ENCODE assay signal across 17 cellular contexts in genomic region chr18:76722224-76723061, GRCh38.
"Had no signal": no experiment of that assay in that cellular context is flagged by ENCODE, and none has a peak within 500 bp of the region (broad histone marks: within the 10 kb centered on the region; RNA-seq: fewer than 3 reads in every experiment).

No MANE protein-coding gene starts in this region.

- H3K27ac Mint-ChIP-seq: nephron progenitor cell had no signal

- H3K9ac ChIP-seq: parathyroid adenoma, SK-N-SH had no signal

- H3K4me3 Mint-ChIP-seq: nephron progenitor cell had no signal

- H3K36me3 ChIP-seq: adrenal gland, right atrium auricular region, uterus had no signal

- H3K4me1 ChIP-seq: adrenal gland, parathyroid adenoma, right atrium auricular region, uterus had no signal

- H3K27ac ChIP-seq: adrenal gland, coronary artery, parathyroid adenoma, right atrium auricular region, uterus had no signal

- H3K9me3 ChIP-seq: adrenal gland, mucosa of descending colon, right atrium auricular region, SK-N-SH, uterus had no signal

- H3K79me2 ChIP-seq: parathyroid adenoma had no signal

- DNase-seq: activated effector memory CD4-positive, alpha-beta T cell treated with anti-CD3 and anti-CD28 coated beads, Interleukin-2, amount 50 U/mL, for 16 hours; activated T-cell treated with anti-CD3 and anti-CD28 coated beads for 4 hours; adrenal gland; caudate nucleus; effector CD4-positive, alpha-beta T cell; foreskin melanocyte; head of caudate nucleus; mammary epithelial cell; mucosa of descending colon; nephron progenitor cell; SK-N-SH; small intestine; uterus had no signal

- ATAC-seq: left lobe of liver, mucosa of descending colon had no signal

- H3K27me3 ChIP-seq: adrenal gland, right atrium auricular region, uterus had no signal

- H3K4me2 ChIP-seq: SK-N-SH had no signal

- H3K4me3 ChIP-seq: adrenal gland, coronary artery, mucosa of descending colon, right atrium auricular region, uterus had no signal

- H2AFZ ChIP-seq: parathyroid adenoma had no signal
